In genomic region chr2:15662579-15662978, GRCh38 we compare ENCODE assay signal across 5 cellular contexts.
"Had no signal": no experiment of that assay in that cellular context is flagged by ENCODE, and none has a peak within 500 bp of the region (broad histone marks: within the 10 kb centered on the region; RNA-seq: fewer than 3 reads in every experiment).

No MANE protein-coding gene starts in this region.

- H3K27ac Mint-ChIP-seq: IgD-negative memory B cell had no signal

- H3K4me3 Mint-ChIP-seq: IgD-negative memory B cell had no signal

- H3K4me3 ChIP-seq: K562 had no signal

- H3K27me3 Mint-ChIP-seq: IgD-negative memory B cell had no signal

- H3K4me1 Mint-ChIP-seq: IgD-negative memory B cell had no signal

- H3K36me3 Mint-ChIP-seq: IgD-negative memory B cell had no signal

- ATAC-seq: HepG2, K562 had no signal

- H3K27ac ChIP-seq: HL-60 had no signal

- DNase-seq: IMR-90 had no signal
